Comparison of ENCODE assay signal across 1 cellular context in genomic region chr11:120295110-120295509, GRCh38.
TF ChIP-seq lines count a peak whose summit lies in the region.

No MANE protein-coding gene starts in this region.

TF ChIP-seq in HEK293, 187 proteins besides CTCF, POLR2A, EP300 and RAD21 (continued from another document):
- TF ChIP-seq ZNF280D (tag by site-specific recombination; IDR thresholded peaks at IDR 0.05) (no peak), SALL2 (tag by site-specific recombination; IDR thresholded peaks at IDR 0.05; ENCODE audit: borderline replicate concordance) (no peak), ZNF366 (tag by site-specific recombination; conservative IDR thresholded peaks at IDR 0.05) (no peak), ZNF266 (tag by site-specific recombination; IDR thresholded peaks at IDR 0.05; ENCODE audit: low read depth) (no peak), TRIM28 (IDR thresholded peaks at IDR 0.05; ENCODE audit: borderline replicate concordance, low read length) (no peak), FEZF1 (tag by site-specific recombination; IDR thresholded peaks at IDR 0.05) (peak; percentile 20; the same call in 1 of the 2 replicates), ZNF555 (tag by site-specific recombination; conservative IDR thresholded peaks at IDR 0.05) (no peak), ZNF10 (tag by site-specific recombination; IDR thresholded peaks at IDR 0.05) (no peak), SETDB1 (IDR thresholded peaks at IDR 0.05; ENCODE audit: insufficient read length, low read length) (no peak), ZNF518A (tag by site-specific recombination; conservative IDR thresholded peaks at IDR 0.05; ENCODE audit: low read depth) (no peak), ZNF398 (tag by site-specific recombination; IDR thresholded peaks at IDR 0.05) (0 out of 2 replicates have a peak, but pooled peaks have one; percentile 45), ZNF341 (tag by site-specific recombination; IDR thresholded peaks at IDR 0.05; ENCODE audit: low read depth) (peak; percentile 69), ZNF175 (tag by site-specific recombination; IDR thresholded peaks at IDR 0.05) (no peak), ZNF707 (tag by site-specific recombination; IDR thresholded peaks at IDR 0.05) (no peak), ZNF174 (tag by site-specific recombination; IDR thresholded peaks at IDR 0.05) (no peak), ZNF23 (tag by site-specific recombination; IDR thresholded peaks at IDR 0.05; ENCODE audit: borderline replicate concordance) (no peak), ZBTB26 (tag by site-specific recombination; optimal IDR thresholded peaks at IDR 0.05) (no peak), ZNF114 (tag by site-specific recombination; IDR thresholded peaks at IDR 0.05) (no peak), KLF8 (tag by site-specific recombination; IDR thresholded peaks at IDR 0.05) (no peak), ZBTB10 (tag by site-specific recombination; IDR thresholded peaks at IDR 0.05) (no peak), ZNF335 (tag by site-specific recombination; conservative IDR thresholded peaks at IDR 0.05) (no peak), ZNF549 (tag by site-specific recombination; IDR thresholded peaks at IDR 0.05) (no peak), INSM2 (tag by site-specific recombination; IDR thresholded peaks at IDR 0.05) (no peak), KLF10 (tag by site-specific recombination; IDR thresholded peaks at IDR 0.05) (no peak), ZNF449 (tag by site-specific recombination; IDR thresholded peaks at IDR 0.05) (no peak), ZNF148 (tag by site-specific recombination; IDR thresholded peaks at IDR 0.05; ENCODE audit: borderline replicate concordance) (no peak), ZNF169 (tag by site-specific recombination; IDR thresholded peaks at IDR 0.05) (no peak), ZNF184 (tag by site-specific recombination; IDR thresholded peaks at IDR 0.05) (no peak), GLIS1 (tag by site-specific recombination; IDR thresholded peaks at IDR 0.05) (peak; percentile 86), ZNF292 (tag by site-specific recombination; IDR thresholded peaks at IDR 0.05; ENCODE audit: borderline replicate concordance, low read depth) (no peak), ZSCAN18 (tag by site-specific recombination; IDR thresholded peaks at IDR 0.05) (no peak), ZNF544 (tag by site-specific recombination; IDR thresholded peaks at IDR 0.05) (no peak), ZBTB20 (tag by site-specific recombination; IDR thresholded peaks at IDR 0.05) (0 out of 2 replicates have a peak, but pooled peaks have one; percentile 27), ZNF654 (tag by site-specific recombination; IDR thresholded peaks at IDR 0.05; ENCODE audit: low read depth) (no peak), ZNF24 (tag by site-specific recombination; IDR thresholded peaks at IDR 0.05) (no peak), ZNF37A (tag by site-specific recombination; IDR thresholded peaks at IDR 0.05) (no peak), ZNF670 (tag by site-specific recombination; IDR thresholded peaks at IDR 0.05; ENCODE audit: low read depth) (no peak), ZBTB48 (tag by site-specific recombination; IDR thresholded peaks at IDR 0.05) (no peak), ZNF701 (tag by site-specific recombination; IDR thresholded peaks at IDR 0.05) (no peak), ZBTB7A (tag by site-specific recombination; IDR thresholded peaks at IDR 0.05; ENCODE audit: low read depth) (no peak), MYNN (tag by site-specific recombination; IDR thresholded peaks at IDR 0.05; ENCODE audit: borderline replicate concordance) (no peak)
